ENCODE assay signal across 15 cellular contexts in the genomic region with DNA sequence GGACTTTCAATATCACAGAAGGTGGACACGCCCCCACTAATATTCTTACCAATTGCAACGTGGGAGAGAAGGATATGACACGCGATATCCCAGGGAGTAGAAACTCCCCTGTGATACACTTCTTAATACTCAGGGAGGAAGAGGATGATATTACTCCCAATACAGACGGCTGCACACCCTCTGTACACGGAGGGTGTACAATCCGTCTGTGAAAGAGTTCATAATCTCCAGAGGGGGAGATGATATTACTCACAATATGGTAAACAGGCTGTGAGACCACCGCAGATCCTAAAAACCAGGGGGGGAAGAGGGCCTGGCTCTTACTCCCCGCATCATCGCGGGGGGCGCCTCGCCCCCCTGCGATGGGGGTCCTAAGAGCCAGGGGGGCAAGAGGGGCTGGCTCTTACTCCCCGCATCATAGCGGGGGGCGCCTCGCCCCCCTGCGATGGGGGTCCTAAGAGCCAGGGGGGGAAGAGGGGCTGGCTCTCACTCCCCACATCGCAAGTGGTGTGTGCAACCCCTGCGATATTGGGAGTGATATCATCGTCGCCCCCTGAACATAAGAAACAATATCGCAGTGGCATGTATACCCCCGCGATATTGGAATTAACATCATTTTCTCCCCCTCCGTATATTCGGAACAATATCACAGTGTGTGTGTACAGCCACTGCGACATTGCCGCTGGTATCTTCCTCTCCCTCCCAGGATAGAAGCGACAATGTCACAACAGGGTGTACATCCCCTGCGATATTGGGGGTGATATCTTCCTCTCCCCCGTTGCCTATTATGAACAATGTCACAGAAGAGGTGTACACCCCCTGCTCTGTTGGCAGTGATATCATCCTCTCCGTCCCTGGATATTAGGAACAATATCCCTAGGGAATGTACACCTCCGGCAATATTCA. TPM values are rescaled to one million over a fixed set of nuclear protein-coding genes. Genes with fewer than 3 reads are reported as not detected.
"Had no signal": no experiment of that assay in that cellular context is flagged by ENCODE, and none has a peak within 500 bp of the region (broad histone marks: within the 10 kb centered on the region; RNA-seq: fewer than 3 reads in every experiment).

No MANE protein-coding gene starts in this region.

- ATAC-seq: activated T-cell treated with anti-CD3 and anti-CD28 coated beads, Interleukin-2, amount 50 U/mL, for 4 hours; esophagus mucosa; naive thymus-derived CD8-positive, alpha-beta T cell had no signal

- H3K4me1 Mint-ChIP-seq: naive thymus-derived CD8-positive, alpha-beta T cell had no signal

- H3K4me3 Mint-ChIP-seq: activated T-cell treated with anti-CD3 and anti-CD28 coated beads, Interleukin-2, amount 50 U/mL, for 4 hours; naive thymus-derived CD8-positive, alpha-beta T cell had no signal

- FAIRE-seq: keratinocyte had no signal

- H3K9me3 Mint-ChIP-seq: activated T-cell treated with anti-CD3 and anti-CD28 coated beads, Interleukin-2, amount 50 U/mL, for 4 hours; naive thymus-derived CD8-positive, alpha-beta T cell had no signal

- H3K36me3 Mint-ChIP-seq: naive thymus-derived CD8-positive, alpha-beta T cell had no signal

- DNase-seq: activated CD4-positive, alpha-beta T cell treated with anti-CD3 and anti-CD28 coated beads, Interleukin-2, amount 50 U/mL, for 1 hour; activated gamma-delta T cell; activated T-cell treated with anti-CD3 and anti-CD28 coated beads, Interleukin-2, amount 50 U/mL, for 4 hours; amniotic stem cell; left ventricle myocardium inferior; mesenchymal stem cell; naive thymus-derived CD8-positive, alpha-beta T cell; sigmoid colon; spleen had no signal

RNA-seq across cellular contexts. Expression of gene CLEC6A, which starts 8.9 kb away (rescaled TPM):
- total RNA-seq: activated T-cell treated with anti-CD3 and anti-CD28 coated beads, Interleukin-2, amount 50 U/mL, for 4 hours; cardiac septum; esophagus mucosa; hepatocyte; left ventricle myocardium inferior; mucosa of gallbladder; naive thymus-derived CD8-positive, alpha-beta T cell; sigmoid colon; ureter had no signal
